ENCODE assay signal across 10 cellular contexts in genomic region chr9:98081477-98082219, GRCh38. TPM values are rescaled to one million over a fixed set of nuclear protein-coding genes. Genes with fewer than 3 reads are reported as not detected.
A peak's percentile ranks its signal among the peaks of the same experiment; 100 is the strongest.
DNase-seq lines count a peak whose midpoint lies in the region; ATAC-seq and TF ChIP-seq lines count a peak whose summit lies in the region.
"Had no signal": no experiment of that assay in that cellular context is flagged by ENCODE, and none has a peak within 500 bp of the region (broad histone marks: within the 10 kb centered on the region; RNA-seq: fewer than 3 reads in every experiment).

No MANE protein-coding gene starts in this region.

- no peak overlapping the region for H2BK15ac ChIP-seq in neuronal stem cell (ENCODE audit: low read length)

- H3K9me3 Mint-ChIP-seq in central memory CD8-positive, alpha-beta T cell: no peaks in the 10 kb centered on the region

- H3K14ac ChIP-seq in neuronal stem cell (ENCODE audit: low read length): no peak overlapping the region

- H3K27ac Mint-ChIP-seq in central memory CD8-positive, alpha-beta T cell (ENCODE audit: low read depth): peak overlapping the region; percentile 73

- H3K36me3 Mint-ChIP-seq in central memory CD8-positive, alpha-beta T cell (ENCODE audit: insufficient read depth): peaks cover 34% of the 10 kb centered on the region

- DNase-seq in AG10803 (ENCODE audit: low read depth) (peak; percentile 60), Peyer's patch (peak in 2 of 3 donors; percentile 67 to 80), neuronal stem cell (ENCODE audit: low spot score) (no peak), cardiac septum (ENCODE audit: low spot score) (no peak)
- no peak for DNase-seq in central memory CD8-positive, alpha-beta T cell (ENCODE audit: low spot score in 2 of 2)
- DNase-seq in effector CD4-positive, alpha-beta T cell: no peak
- DNase-seq: activated gamma-delta T cell treated with Interleukin-2 at 50 U/mL for 16 hours, NCI-H510A had no signal

- H2BK120ac ChIP-seq in neuronal stem cell (ENCODE audit: low read depth, low read length): no peak overlapping the region

- TF ChIP-seq CTCF in AG10803 (conservative IDR thresholded peaks at IDR 0.05; ENCODE audit: low read length) (no peak), Peyer's patch (IDR thresholded peaks at IDR 0.05) (peak in 1 of 6 experiments; percentile 6)

- H2AK5ac ChIP-seq in neuronal stem cell (ENCODE audit: low read depth, low read length): no peak overlapping the region

- H3K23ac ChIP-seq in neuronal stem cell (ENCODE audit: low read depth, low read length, poor library complexity): no peak overlapping the region

- no peak overlapping the region for H4K91ac ChIP-seq in neuronal stem cell (ENCODE audit: low read depth, low read length, poor library complexity)

- no peak overlapping the region for H3K4me3 Mint-ChIP-seq in central memory CD8-positive, alpha-beta T cell

- peak overlapping the region; percentile 32 for H2BK5ac ChIP-seq in neuronal stem cell (ENCODE audit: low read length)

- no peaks in the 10 kb centered on the region for H3K79me1 ChIP-seq in neuronal stem cell (ENCODE audit: low read depth, low read length)

- H3K36me3 ChIP-seq in Peyer's patch (peaks cover 0 to 80% (median 0%) of the 10 kb centered on the region in 3 donors), neuronal stem cell (replicated peaks in 1 of 2; ENCODE audit: control insufficient read depth in 2 of 2, insufficient read depth in 2 of 2, low read length in 2 of 2) (peaks cover 13 to 46% of the 10 kb centered on the region in 2 donors)

- H3K4me1 ChIP-seq in Peyer's patch (peaks cover 0 to 32% (median 7%) of the 10 kb centered on the region in 4 donors), neuronal stem cell (ENCODE audit: control insufficient read depth in 2 of 2, insufficient read depth in 1 of 2, low read depth in 1 of 2, low read length in 2 of 2) (peaks cover 5 to 13% of the 10 kb centered on the region in 2 donors)

- no peak overlapping the region for H2BK12ac ChIP-seq in neuronal stem cell (ENCODE audit: low read length)

- H3K27ac ChIP-seq in Peyer's patch: peak overlapping the region in 3 of 4 donors; percentile 41 to 78 (median 72)
- H3K27ac ChIP-seq in neuronal stem cell (replicated peaks; ENCODE audit: low read length): no peak overlapping the region

- intact Hi-C loops in cardiac septum (cut with DNase I): no loop called here

- H3K9ac ChIP-seq in neuronal stem cell (ENCODE audit: low read depth, low read length, poor library complexity): no peak overlapping the region

- H3K9me3 ChIP-seq in Peyer's patch (no peaks in the 10 kb centered on the region), neuronal stem cell (replicated peaks in 1 of 2; ENCODE audit: control insufficient read depth in 2 of 2, insufficient read depth in 1 of 2, low read depth in 1 of 2, low read length in 2 of 2) (no peaks in the 10 kb centered on the region)

- H2AFZ ChIP-seq in neuronal stem cell (ENCODE audit: low read length): no peak overlapping the region

- no peaks in the 10 kb centered on the region for H3K27me3 Mint-ChIP-seq in central memory CD8-positive, alpha-beta T cell

- H3K4me1 Mint-ChIP-seq in central memory CD8-positive, alpha-beta T cell: peaks cover 16% of the 10 kb centered on the region

- no CpG with 5 or more reads among the region's 6 CpGs for WGBS in neuronal stem cell (ENCODE audit: extremely low coverage in 2 of 2, insufficient read length in 2 of 2, insufficient replicate concordance in 1 of 2), 2 donors

- H3K27me3 ChIP-seq in Peyer's patch: no peaks in the 10 kb centered on the region
- H3K27me3 ChIP-seq in neuronal stem cell (ENCODE audit: control insufficient read depth in 3 of 3, insufficient read depth in 3 of 3, low read depth in 1 of 3, low read length in 3 of 3): no peaks in the 10 kb centered on the region

- H3K4me2 ChIP-seq in neuronal stem cell (ENCODE audit: insufficient read depth, low read length, poor library complexity, severe bottlenecking): no peak overlapping the region

- no peak overlapping the region for H3K4ac ChIP-seq in neuronal stem cell (ENCODE audit: low read length)

- ATAC-seq in central memory CD8-positive, alpha-beta T cell (replicated peaks; ENCODE audit: extremely low read depth, poor library complexity, severe bottlenecking): no peak
- no peak for ATAC-seq in GM18867 (IDR thresholded peaks at IDR 0.05; ENCODE audit: unreplicated experiment)
- ATAC-seq in GM19463 (IDR thresholded peaks at IDR 0.05; ENCODE audit: unreplicated experiment): no peak

- H3K4me3 ChIP-seq in AG10803 (ENCODE audit: low read length) (no peak overlapping the region), Peyer's patch (no peak overlapping the region), neuronal stem cell (ENCODE audit: low read length in 2 of 2) (no peak overlapping the region)

- no peak for TF ChIP-seq POLR2A in Peyer's patch (IDR thresholded peaks at IDR 0.05)

- no peak overlapping the region for H4K8ac ChIP-seq in neuronal stem cell (ENCODE audit: low read depth, low read length)

- H3K18ac ChIP-seq in neuronal stem cell (ENCODE audit: low read length): no peak overlapping the region

RNA-seq across cellular contexts. Expression of gene NANS, which starts 25.1 kb away (rescaled TPM):
- 10 to 100 TPM; 46.4 to 90.8 (median 76.7) TPM for total RNA-seq in Peyer's patch
- 24.9 TPM for polyA plus RNA-seq in neuronal stem cell (2013, experiment 1 of 2)
- 23.1 TPM for polyA plus RNA-seq in neuronal stem cell (2013, experiment 2 of 2)
- 26.3 TPM for total RNA-seq in cardiac septum

RNA-seq across cellular contexts. Expression of gene TRIM14, which starts 37.4 kb away (rescaled TPM):
- total RNA-seq in Peyer's patch (100 to 1,000 TPM in 1 of 4 donors, 10 to 100 TPM in 3; 61.1 to 101 (median 72.0) TPM), cardiac septum (1.8 TPM)
- polyA plus RNA-seq in neuronal stem cell (2013, experiment 1 of 2): 1.7 TPM
- polyA plus RNA-seq in neuronal stem cell (2013, experiment 2 of 2): 1.9 TPM

Comparison
In these comparisons a context has a peak if more than half of its experiments do, and no peak if none do; other contexts are left out.
1. DNase-seq: peak in AG10803 (single experiment) and Peyer's patch (2 of 3); none in central memory CD8-positive, alpha-beta T cell (0 of 2), neuronal stem cell (single experiment), cardiac septum (single experiment) and effector CD4-positive, alpha-beta T cell (single experiment).
2. RNA of gene TRIM14, which starts 37.4 kb away (total RNA-seq): 61.1 to 101 TPM in Peyer's patch; 1.8 TPM in cardiac septum (single experiment); every median in the first group is over 10 times any median in the second.